Comparison of ENCODE assay signal across 8 cellular contexts in genomic region chr2:216519154-216519762, GRCh38. TPM values are rescaled to one million over a fixed set of nuclear protein-coding genes. Genes with fewer than 3 reads are reported as not detected.
DNase-seq lines count a peak whose midpoint lies in the region; ATAC-seq and TF ChIP-seq lines count a peak whose summit lies in the region.

No MANE protein-coding gene starts in this region.

- no peaks in the 10 kb centered on the region for H3K27me3 Mint-ChIP-seq in activated CD8-positive, alpha-beta T cell treated with anti-CD3 and anti-CD28 coated beads, Interleukin-2, amount 10 ng/mL, durations not matched to agents 7 days and 5 days (ENCODE audit: low read depth)
- H3K27me3 Mint-ChIP-seq in nephron progenitor cell (ENCODE audit: low read depth, poor library complexity), result no peaks in the 10 kb centered on the region

- peak; percentile 73 for DNase-seq in AG20443 (ENCODE audit: low spot score)
- DNase-seq in NCI-H748 (lab: John Stamatoyannopoulos, UW; ENCODE audit: unreplicated experiment), result peak; percentile 79
- peak; percentile 83 for DNase-seq in activated CD8-positive, alpha-beta T cell treated with anti-CD3 and anti-CD28 coated beads, Interleukin-2, amount 10 ng/mL, durations not matched to agents 7 days and 5 days
- peak; percentile 91 for DNase-seq in fibroblast of peridontal ligament (ENCODE audit: extremely low read depth)
- peak; percentile 64 for DNase-seq in nephron progenitor cell

- H3K4me3 Mint-ChIP-seq in activated CD8-positive, alpha-beta T cell treated with anti-CD3 and anti-CD28 coated beads, Interleukin-2, amount 10 ng/mL, durations not matched to agents 7 days and 5 days, result no peak overlapping the region
- no peak overlapping the region for H3K4me3 Mint-ChIP-seq in nephron progenitor cell

- peaks cover 5% of the 10 kb centered on the region for H3K4me1 Mint-ChIP-seq in activated CD8-positive, alpha-beta T cell treated with anti-CD3 and anti-CD28 coated beads, Interleukin-2, amount 10 ng/mL, durations not matched to agents 7 days and 5 days (ENCODE audit: low read depth)
- H3K4me1 Mint-ChIP-seq in nephron progenitor cell, result peaks cover 37% of the 10 kb centered on the region

- CTCF ChIA-PET in activated CD8-positive, alpha-beta T cell treated with anti-CD3 and anti-CD28 coated beads, Interleukin-2, amount 10 ng/mL, durations not matched to agents 7 days and 5 days (lab: Charles Lee), result interaction anchor here (0.6 to 12.1 kb wide), 26 partner anchors 11 to 1194 kb away, joined by 3 to 336 read pairs (median 4); partner anchors contain the start of gene RPL37A

- POLR2A ChIA-PET in activated CD8-positive, alpha-beta T cell treated with anti-CD3 and anti-CD28 coated beads, Interleukin-2, amount 10 ng/mL, durations not matched to agents 7 days and 5 days (lab: Charles Lee), result interaction anchor here (1.3 kb wide), 1 partner anchor 147 kb away, joined by 3 read pairs; no protein-coding TSS in a partner anchor

- no peak overlapping the region for H3K27ac Mint-ChIP-seq in activated CD8-positive, alpha-beta T cell treated with anti-CD3 and anti-CD28 coated beads, Interleukin-2, amount 10 ng/mL, durations not matched to agents 7 days and 5 days
- H3K27ac Mint-ChIP-seq in nephron progenitor cell, result no peak overlapping the region

- peaks cover 5% of the 10 kb centered on the region for H3K36me3 Mint-ChIP-seq in activated CD8-positive, alpha-beta T cell treated with anti-CD3 and anti-CD28 coated beads, Interleukin-2, amount 10 ng/mL, durations not matched to agents 7 days and 5 days (ENCODE audit: low read depth)
- peaks cover 29% of the 10 kb centered on the region for H3K36me3 Mint-ChIP-seq in nephron progenitor cell (ENCODE audit: low read depth)

- peak; percentile 76 for TF ChIP-seq CTCF in nephron progenitor cell (IDR thresholded peaks at IDR 0.05)

- ATAC-seq in GM18511 (IDR thresholded peaks at IDR 0.05; ENCODE audit: unreplicated experiment) (peak; percentile 81), HG03521 (IDR thresholded peaks at IDR 0.05; ENCODE audit: unreplicated experiment) (peak; percentile 62), GM18519 (IDR thresholded peaks at IDR 0.05; ENCODE audit: low FRiP score, unreplicated experiment) (no peak)
- ATAC-seq in activated CD8-positive, alpha-beta T cell treated with anti-CD3 and anti-CD28 coated beads, Interleukin-2, amount 10 ng/mL, durations not matched to agents 7 days and 5 days, result peak; percentile 78

- H3K9me3 Mint-ChIP-seq in activated CD8-positive, alpha-beta T cell treated with anti-CD3 and anti-CD28 coated beads, Interleukin-2, amount 10 ng/mL, durations not matched to agents 7 days and 5 days (ENCODE audit: insufficient read depth), result no peaks in the 10 kb centered on the region
- peaks cover 4% of the 10 kb centered on the region for H3K9me3 Mint-ChIP-seq in nephron progenitor cell

RNA-seq across cellular contexts. Expression of gene RPL37A, which starts 20.6 kb away (rescaled TPM):
- 1,000 to 10,000 TPM; 2,232 to 2,277 TPM for total RNA-seq in activated CD8-positive, alpha-beta T cell treated with anti-CD3 and anti-CD28 coated beads, Interleukin-2, amount 10 ng/mL, durations not matched to agents 7 days and 5 days
